In the genomic region with DNA sequence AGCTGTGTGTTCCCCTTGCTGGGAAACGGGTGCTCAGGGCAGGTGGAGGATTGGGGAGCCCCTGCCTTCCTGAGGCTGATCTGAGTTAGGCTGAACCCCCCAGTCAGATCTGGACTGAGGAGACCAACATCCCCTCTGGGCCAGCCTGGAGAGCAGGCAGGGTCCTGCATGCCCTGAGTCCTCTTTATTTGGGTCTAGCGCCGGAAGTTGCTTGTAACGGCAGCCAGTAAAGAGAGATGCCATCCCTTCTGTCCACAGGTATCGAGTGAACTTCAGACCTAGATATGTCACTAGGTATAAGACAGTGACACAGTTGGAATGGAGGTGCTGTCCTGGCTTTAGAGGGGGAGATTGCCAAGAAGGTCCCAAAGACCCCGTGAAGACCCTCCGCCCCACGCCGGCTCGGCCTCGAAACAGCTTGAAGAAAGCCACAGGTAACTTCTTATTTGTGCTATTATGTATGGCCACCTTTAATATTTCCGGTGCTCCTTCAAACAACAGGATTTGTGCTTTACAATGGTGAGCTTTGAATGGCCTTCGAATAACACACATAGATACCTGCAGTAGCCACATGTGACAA, we compare ENCODE assay signal across 21 cellular contexts.
"Had no signal": no experiment of that assay in that cellular context is flagged by ENCODE, and none has a peak within 500 bp of the region (broad histone marks: within the 10 kb centered on the region; RNA-seq: fewer than 3 reads in every experiment).

No MANE protein-coding gene starts in this region.

- H3K27ac Mint-ChIP-seq: nephron progenitor cell had no signal

- H3K27ac ChIP-seq: body of pancreas, esophagus squamous epithelium, sigmoid colon, spleen, stomach, testis, upper lobe of left lung had no signal

- H3K27me3 Mint-ChIP-seq: activated CD8-positive, alpha-beta memory T cell treated with anti-CD3 and anti-CD28 coated beads, Interleukin-2, amount 10 ng/mL, durations not matched to agents 7 days and 5 days; central memory CD8-positive, alpha-beta T cell had no signal

- H3K27me3 ChIP-seq: body of pancreas, esophagus squamous epithelium, sigmoid colon, spleen, stomach, testis, upper lobe of left lung had no signal

- DNase-seq: activated CD4-positive, alpha-beta T cell treated with anti-CD3 and anti-CD28 coated beads, Interleukin-2, amount 50 U/mL, for 4 hours; activated CD8-positive, alpha-beta memory T cell treated with anti-CD3 and anti-CD28 coated beads, Interleukin-2, amount 10 ng/mL, durations not matched to agents 7 days and 5 days; activated effector memory CD4-positive, alpha-beta T cell treated with Interleukin-2 at 50 U/mL for 16 hours; activated T-cell treated with anti-CD3 and anti-CD28 coated beads, Interleukin-2, amount 50 U/mL, for 4 hours; amygdala; body of pancreas; cortex of kidney; effector CD8-positive, alpha-beta T cell; esophagus squamous epithelium; hippocampal formation; left ventricle myocardium superior; mesenchymal stem cell; nephron progenitor cell; sigmoid colon; spleen; stomach; T-helper 1 cell; T1000; testis had no signal

- H3K36me3 ChIP-seq: esophagus squamous epithelium, sigmoid colon, stomach, upper lobe of left lung had no signal

- H3K4me1 ChIP-seq: body of pancreas, testis had no signal

- H3K4me3 ChIP-seq: body of pancreas, esophagus squamous epithelium, sigmoid colon, spleen, stomach, testis, upper lobe of left lung had no signal

- H3K4me3 Mint-ChIP-seq: activated CD8-positive, alpha-beta memory T cell treated with anti-CD3 and anti-CD28 coated beads, Interleukin-2, amount 10 ng/mL, durations not matched to agents 7 days and 5 days; activated T-cell treated with anti-CD3 and anti-CD28 coated beads, Interleukin-2, amount 50 U/mL, for 4 hours; central memory CD8-positive, alpha-beta T cell; nephron progenitor cell had no signal

- H3K9me3 ChIP-seq: body of pancreas, esophagus squamous epithelium, sigmoid colon, testis, upper lobe of left lung had no signal
